Comparison of ENCODE assay signal across 18 cellular contexts in the genomic region with DNA sequence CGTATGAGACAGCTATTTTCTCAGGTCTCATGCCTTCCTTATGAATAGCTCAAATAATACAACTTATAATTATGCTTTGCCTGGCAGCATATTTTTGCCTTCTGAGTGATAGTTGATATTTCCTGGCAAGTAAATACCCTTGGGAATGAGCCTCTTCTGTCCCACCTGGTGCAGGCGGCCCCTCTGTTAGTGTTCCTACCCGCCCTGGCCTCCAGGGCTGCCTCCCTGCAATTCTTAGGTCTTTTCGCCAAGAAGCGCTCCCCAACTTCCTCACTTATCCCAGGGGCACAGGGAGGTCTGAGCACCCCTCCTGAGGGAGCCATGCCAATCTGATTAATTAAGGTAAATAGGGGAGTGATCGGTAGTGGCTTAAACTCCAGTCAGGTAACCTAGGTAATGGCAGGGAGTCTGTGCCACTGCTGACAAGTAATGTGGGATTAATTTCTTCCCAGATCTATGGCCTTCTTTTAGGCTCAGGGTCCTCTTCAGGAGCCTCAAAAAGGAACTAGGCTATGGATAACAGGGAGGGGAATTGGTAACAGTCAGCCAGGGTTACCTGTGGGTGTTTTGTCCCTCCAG.
DNase-seq lines count a peak whose midpoint lies in the region; ATAC-seq, FAIRE-seq and TF ChIP-seq lines count a peak whose summit lies in the region.
"Had no signal": no experiment of that assay in that cellular context is flagged by ENCODE, and none has a peak within 500 bp of the region (broad histone marks: within the 10 kb centered on the region; RNA-seq: fewer than 3 reads in every experiment).

No MANE protein-coding gene starts in this region.

- TF ChIP-seq POLR2A in ovary (IDR thresholded peaks at IDR 0.05) (no peak), prostate gland (IDR thresholded peaks at IDR 0.05) (no peak)

- POLR2A ChIA-PET in activated B cell treated with CpG ODN at 0.5 μM for 24 hours (lab: Charles Lee) = no interaction called here

- H3K9me3 Mint-ChIP-seq in HFFc6 = no peaks in the 10 kb centered on the region
- H3K9me3 Mint-ChIP-seq in activated B cell treated with CpG ODN at 0.5 μM for 24 hours = no peaks in the 10 kb centered on the region

- H3K27ac Mint-ChIP-seq in HFFc6 (peak overlapping the region; percentile 76; the same call in 1 of the 2 replicates), activated B cell treated with CpG ODN at 0.5 μM for 24 hours (peak overlapping the region; percentile 11)

- WGBS in ovary, 3 donors = 77 to 90% (median 80%) methylated on average over 6 of the region's 6 CpGs
- WGBS in prostate gland = 83% methylated on average over 6 of the region's 6 CpGs

- TF ChIP-seq CTCF in HFFc6 (IDR thresholded peaks at IDR 0.05) = no peak
- TF ChIP-seq CTCF in activated B cell treated with CpG ODN at 0.5 μM for 24 hours (IDR thresholded peaks at IDR 0.05) = no peak
- TF ChIP-seq CTCF in ovary (IDR thresholded peaks at IDR 0.05) = no peak
- no peak for TF ChIP-seq CTCF in D721Med (IDR thresholded peaks at IDR 0.05; ENCODE audit: insufficient read depth, missing control alignments)
- no peak for TF ChIP-seq CTCF in prostate gland (IDR thresholded peaks at IDR 0.05)

- no peak for TF ChIP-seq EP300 in ovary (IDR thresholded peaks at IDR 0.05)

- H3K4me1 ChIP-seq in ovary (ENCODE audit: insufficient read depth) (peaks cover 30% of the 10 kb centered on the region), prostate gland (replicated peaks) (no peaks in the 10 kb centered on the region)

- no peak overlapping the region for H3K4me3 ChIP-seq in ovary
- H3K4me3 ChIP-seq in prostate gland = no peak overlapping the region
- H3K4me3 ChIP-seq: K562, Peyer's patch, testis had no signal

- H3K4me3 Mint-ChIP-seq in HFFc6 (no peak overlapping the region), activated B cell treated with CpG ODN at 0.5 μM for 24 hours (no peak overlapping the region)

- H3K36me3 Mint-ChIP-seq in HFFc6 (ENCODE audit: low read depth) (peaks cover 6% of the 10 kb centered on the region; the same call in 1 of the 2 replicates), activated B cell treated with CpG ODN at 0.5 μM for 24 hours (ENCODE audit: low read depth) (peaks cover 7% of the 10 kb centered on the region)

- H3K4me1 Mint-ChIP-seq in HFFc6 (ENCODE audit: low read depth) = peaks cover 73% of the 10 kb centered on the region
- peaks cover 36% of the 10 kb centered on the region for H3K4me1 Mint-ChIP-seq in activated B cell treated with CpG ODN at 0.5 μM for 24 hours

- H3K27ac ChIP-seq in ovary (peak overlapping the region; percentile 6 to 66), prostate gland (no peak overlapping the region)

- peak; percentile 48 for DNase-seq in NCI-H1436 (lab: John Stamatoyannopoulos, UW)
- DNase-seq in NCI-H1436 treated with DMSO at 0.1 percent for 48 hours (lab: John Stamatoyannopoulos, UW) = no peak
- DNase-seq in HFFc6 = no peak
- no peak for DNase-seq in activated B cell treated with CpG ODN at 0.5 μM for 24 hours
- no peak for DNase-seq in ovary
- no peak for DNase-seq in NCI-H1092 treated with DMSO at 0.1 percent for 48 hours (lab: John Stamatoyannopoulos, UW)
- DNase-seq in D721Med (ENCODE audit: insufficient read length, low spot score) = no peak
- DNase-seq in prostate gland (ENCODE audit: low spot score) = no peak
- DNase-seq: activated CD4-positive, CD25-positive, alpha-beta regulatory T cell; activated T-cell treated with anti-CD3 and anti-CD28 coated beads for 4 hours; GF-D8; NCI-H146; NCI-H526; Peyer's patch; testis had no signal

- H3K9me3 ChIP-seq in ovary = no peaks in the 10 kb centered on the region
- H3K9me3 ChIP-seq in prostate gland = no peaks in the 10 kb centered on the region
- H3K9me3 ChIP-seq: Peyer's patch, testis had no signal

- CTCF ChIA-PET in activated B cell treated with CpG ODN at 0.5 μM for 24 hours (lab: Charles Lee) = interaction anchor here (1.6 kb wide), 1 partner anchor 12 kb away, joined by 6 read pairs; no protein-coding TSS in a partner anchor

- H3K27me3 ChIP-seq in ovary (no peaks in the 10 kb centered on the region), prostate gland (replicated peaks; ENCODE audit: insufficient read depth) (no peaks in the 10 kb centered on the region)
- H3K27me3 ChIP-seq: Peyer's patch, testis had no signal

- FAIRE-seq in D721Med (lab: Jason Lieb, UNC) = no peak
- FAIRE-seq: A204.1, colon, K562 had no signal

- H3K27me3 Mint-ChIP-seq in HFFc6 (ENCODE audit: insufficient read depth) = no peaks in the 10 kb centered on the region
- H3K27me3 Mint-ChIP-seq in activated B cell treated with CpG ODN at 0.5 μM for 24 hours = no peaks in the 10 kb centered on the region

- intact Hi-C loops in activated B cell treated with CpG ODN at 0.5 μM for 24 hours (cut with micrococcal nuclease) = no loop called here
- intact Hi-C loops in ovary (cut with DNase I) = loop anchor here in 3 of 4 donors (10.0 kb wide), 3 partner anchors 67 to 123 kb away; a partner anchor contains a TSS
- intact Hi-C loops in prostate gland (cut with DNase I) = loop anchor here (10.0 kb wide), 1 partner anchor 103 kb away; no protein-coding TSS in a partner anchor

- no peaks in the 10 kb centered on the region for H3K36me3 ChIP-seq in ovary
- no peaks in the 10 kb centered on the region for H3K36me3 ChIP-seq in prostate gland
- H3K36me3 ChIP-seq: Peyer's patch had no signal

- ATAC-seq in activated B cell treated with CpG ODN at 0.5 μM for 24 hours (ENCODE audit: low read depth) = no peak

Comparison
In these comparisons a context has a peak if more than half of its experiments do, and no peak if none do; other contexts are left out.
1. H3K27ac ChIP-seq: peak in ovary (2 of 2); none in prostate gland (0 of 2).